ENCODE assay signal across 8 cellular contexts in the genomic region with DNA sequence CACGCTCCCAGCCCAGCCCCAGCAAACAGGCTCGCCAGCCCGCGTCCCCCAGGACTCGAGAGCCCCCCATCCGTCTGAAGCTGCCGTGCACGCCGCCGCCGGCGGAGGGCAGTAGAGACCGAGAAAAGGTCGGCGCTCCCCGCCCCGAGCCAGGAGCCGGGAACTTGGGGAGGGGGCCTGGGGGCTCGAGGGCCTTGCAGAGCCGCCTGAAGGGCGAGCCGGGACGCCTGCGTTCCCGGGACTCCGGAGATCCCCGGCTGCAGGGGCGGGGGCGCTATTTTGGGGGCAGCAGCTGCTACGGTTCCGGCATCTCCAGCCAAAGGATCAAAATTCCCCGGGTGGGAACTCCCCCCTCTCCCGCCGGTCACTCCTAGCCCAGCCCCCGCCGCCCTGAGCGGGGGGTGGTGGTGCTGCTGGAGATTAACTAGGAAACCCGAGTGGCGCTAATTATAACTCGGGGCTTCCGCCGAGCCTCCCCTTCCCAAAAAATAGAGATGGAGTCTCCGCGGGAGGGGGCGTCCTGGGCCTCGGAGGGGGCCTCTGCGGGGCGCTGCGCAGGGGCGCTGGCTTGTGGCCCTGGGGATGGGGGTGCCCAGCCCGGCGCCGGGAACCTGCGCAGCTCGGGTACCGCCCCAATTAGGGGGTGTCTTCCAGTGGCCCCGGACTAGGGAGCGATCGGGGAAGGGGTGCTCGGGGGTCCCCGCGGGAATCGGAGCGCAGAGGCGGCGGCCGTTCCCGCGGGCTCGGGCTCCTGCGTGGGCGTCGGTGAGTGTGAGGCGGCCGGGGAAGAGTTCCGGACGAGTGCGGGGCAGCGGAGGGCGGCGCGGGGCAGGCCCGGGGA. TPM values are rescaled to one million over a fixed set of nuclear protein-coding genes. Genes with fewer than 3 reads are reported as not detected.
DNase-seq lines count a peak whose midpoint lies in the region; ATAC-seq and TF ChIP-seq lines count a peak whose summit lies in the region.

No MANE protein-coding gene starts in this region.

- H3K27me3 ChIP-seq in muscle layer of duodenum (ENCODE audit: low read depth, low read length) (peaks cover 6% of the 10 kb centered on the region), upper lobe of right lung (peaks cover 28% of the 10 kb centered on the region)

- H3K4me3 ChIP-seq in muscle layer of duodenum (ENCODE audit: low read depth in 1 of 2, low read length in 2 of 2), result peak overlapping the region; percentile 21 to 66
- peak overlapping the region; percentile 45 for H3K4me3 ChIP-seq in upper lobe of right lung

- peaks cover 4% of the 10 kb centered on the region for H3K36me3 Mint-ChIP-seq in endothelial cell (ENCODE audit: low read depth, unreplicated experiment)

- H3K27me3 Mint-ChIP-seq in endothelial cell (ENCODE audit: unreplicated experiment), result peaks cover 23% of the 10 kb centered on the region

- H3K27ac ChIP-seq in C4-2B (no peak overlapping the region), muscle layer of duodenum (ENCODE audit: low read length) (no peak overlapping the region), upper lobe of right lung (no peak overlapping the region)

- intact Hi-C loops in upper lobe of right lung (cut with DNase I), result loop anchor here (5.0 kb wide), 1 partner anchor 162 kb away; no protein-coding TSS in a partner anchor

- no peaks in the 10 kb centered on the region for H3K9me3 Mint-ChIP-seq in endothelial cell (ENCODE audit: unreplicated experiment)

- peak; percentile 17 for ATAC-seq in upper lobe of right lung
- ATAC-seq in HG02610 (IDR thresholded peaks at IDR 0.05; ENCODE audit: unreplicated experiment), result no peak

- TF ChIP-seq CTCF in C4-2B (conservative IDR thresholded peaks at IDR 0.05), result peak; percentile 94
- TF ChIP-seq CTCF in endothelial cell (IDR thresholded peaks at IDR 0.05; ENCODE audit: unreplicated experiment), result peak; percentile 78
- TF ChIP-seq CTCF in upper lobe of right lung (IDR thresholded peaks at IDR 0.05), result peak; percentile 76

- DNase-seq in HK-2 (ENCODE audit: unreplicated experiment), result peak; percentile 55
- DNase-seq in activated CD4-positive, alpha-beta T cell treated with anti-CD3 and anti-CD28 coated beads, Interleukin-2, amount 50 U/mL, for 4 hours, result peak; percentile 46 to 54
- peak; percentile 81 for DNase-seq in endothelial cell (ENCODE audit: low spot score)
- peak; percentile 80 for DNase-seq in upper lobe of right lung
- no peak for DNase-seq in RPMI8226

- H3K4me3 Mint-ChIP-seq in endothelial cell (ENCODE audit: unreplicated experiment), result no peak overlapping the region

- H3K27ac Mint-ChIP-seq in endothelial cell (ENCODE audit: unreplicated experiment), result no peak overlapping the region

- H3K9me3 ChIP-seq in muscle layer of duodenum (ENCODE audit: control insufficient read depth in 1 of 2, low read length in 2 of 2) (no peaks in the 10 kb centered on the region), upper lobe of right lung (no peaks in the 10 kb centered on the region)

- peaks cover 19% of the 10 kb centered on the region for H3K4me1 Mint-ChIP-seq in endothelial cell (ENCODE audit: unreplicated experiment)

- H3K36me3 ChIP-seq in muscle layer of duodenum (ENCODE audit: control insufficient read depth in 1 of 2, insufficient read depth in 2 of 2, low read length in 2 of 2) (no peaks in the 10 kb centered on the region), upper lobe of right lung (no peaks in the 10 kb centered on the region)

- H3K4me1 ChIP-seq in muscle layer of duodenum (ENCODE audit: control insufficient read depth in 1 of 2, insufficient read depth in 2 of 2, low read length in 2 of 2), result peaks cover 5 to 33% of the 10 kb centered on the region in 2 donors
- peaks cover 29% of the 10 kb centered on the region for H3K4me1 ChIP-seq in upper lobe of right lung

RNA-seq across cellular contexts. Expression of a gene that starts 0.6 kb away (rescaled TPM):
- total RNA-seq in endothelial cell (ENCODE audit: unreplicated experiment) (3.0 TPM), upper lobe of right lung (2.9 TPM)

RNA-seq across cellular contexts. Expression of a gene that starts 5.6 kb away (rescaled TPM):
- total RNA-seq in endothelial cell (ENCODE audit: unreplicated experiment) (2.4 TPM), upper lobe of right lung (3.1 TPM)

RNA-seq across cellular contexts. Expression of a gene that starts 20.2 kb away (rescaled TPM):
- total RNA-seq in endothelial cell (ENCODE audit: unreplicated experiment) (173 TPM), upper lobe of right lung (105 TPM)

RNA-seq across cellular contexts. Expression of a gene that starts 27.9 kb away (rescaled TPM):
- total RNA-seq in endothelial cell (ENCODE audit: unreplicated experiment), result 93.8 TPM
- total RNA-seq in upper lobe of right lung, result 65.3 TPM

RNA-seq across cellular contexts. Expression of a gene that starts 42.6 kb away (rescaled TPM):
- 60.5 TPM for total RNA-seq in endothelial cell (ENCODE audit: unreplicated experiment)
- 39.2 TPM for total RNA-seq in upper lobe of right lung
